Comparison of ENCODE assay signal across 8 cellular contexts in the genomic region with DNA sequence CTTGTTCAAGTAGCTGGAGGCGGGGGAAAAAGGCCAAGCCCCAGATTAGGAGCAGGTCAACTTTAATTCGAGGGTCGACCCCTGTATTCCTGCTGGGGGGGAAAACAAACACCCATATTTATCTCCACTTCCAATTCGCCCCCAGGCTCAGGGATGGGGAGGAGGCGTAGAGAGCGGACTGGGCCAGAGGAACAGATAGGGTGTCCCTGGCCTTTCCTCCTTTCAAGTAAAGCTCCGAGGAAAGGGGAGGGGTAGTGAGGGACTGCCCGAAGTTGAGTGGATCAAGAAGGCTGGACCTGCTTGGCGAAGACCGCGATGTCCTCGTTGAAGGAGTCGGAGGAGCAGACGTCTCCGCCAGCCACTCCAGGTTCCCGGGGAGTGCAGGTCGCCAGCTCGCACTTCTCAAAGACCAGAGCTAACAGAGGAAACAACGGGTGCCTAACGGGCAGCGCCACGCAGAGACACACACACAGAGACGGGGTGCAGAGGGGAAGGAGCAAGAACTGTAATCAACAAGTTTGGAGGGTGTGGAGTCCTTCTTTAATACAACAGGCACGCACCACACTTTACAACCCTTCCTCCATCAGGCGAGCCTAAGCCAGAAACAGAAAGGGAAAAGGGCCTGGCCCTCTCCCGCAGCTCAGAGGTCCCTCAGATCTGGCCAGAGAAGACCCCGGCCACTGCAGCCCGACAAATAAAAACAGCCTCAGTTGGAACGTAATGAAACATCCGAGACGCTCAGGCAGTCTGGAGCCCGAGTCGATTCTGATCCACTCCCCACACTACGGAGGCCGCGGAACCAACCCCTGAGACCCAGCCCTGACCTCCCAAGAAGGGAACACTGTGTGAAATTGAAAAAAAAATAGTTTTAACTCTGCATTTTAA. TPM values are rescaled to one million over a fixed set of nuclear protein-coding genes. Genes with fewer than 3 reads are reported as not detected.
DNase-seq lines count a peak whose midpoint lies in the region; ATAC-seq and TF ChIP-seq lines count a peak whose summit lies in the region.

No MANE protein-coding gene starts in this region.

- H3K27ac ChIP-seq in heart left ventricle = peak overlapping the region; percentile 79 to 98 (median 96)

- ATAC-seq in activated T-helper 17 cell treated with anti-CD3 and anti-CD28 coated beads, Interleukin-2, amount 50 U/mL, for 72 hours (replicated peaks) = no peak
- ATAC-seq in heart left ventricle = peak in 3 of 4 donors; percentile 0 to 1 (median 1)
- ATAC-seq in left colon = no peak

- no peak for TF ChIP-seq POLR2A in heart left ventricle (IDR thresholded peaks at IDR 0.05)

- no peaks in the 10 kb centered on the region for H3K9me3 Mint-ChIP-seq in activated T-helper 17 cell treated with anti-CD3 and anti-CD28 coated beads, Interleukin-2, amount 50 U/mL, for 72 hours

- TF ChIP-seq CTCF in heart left ventricle (IDR thresholded peaks at IDR 0.05) = no peak

- H3K27me3 Mint-ChIP-seq in activated T-helper 17 cell treated with anti-CD3 and anti-CD28 coated beads, Interleukin-2, amount 50 U/mL, for 72 hours = peaks cover 82% of the 10 kb centered on the region

- peak; percentile 23 for DNase-seq in EH (ENCODE audit: low read depth)
- DNase-seq in heart left ventricle = peak in 2 of 5 donors; percentile 41 to 50
- DNase-seq in posterior cingulate gyrus = peak in 6 of 10 donors; percentile 24 to 87 (median 66)
- no peak for DNase-seq in H4 (ENCODE audit: low spot score)
- no peak for DNase-seq in amniotic stem cell (lab: John Stamatoyannopoulos, UW)
- no peak for DNase-seq in left colon
- DNase-seq in DMS53 (lab: John Stamatoyannopoulos, UW) = no peak

- peaks cover 0 to 47% (median 0%) of the 10 kb centered on the region in 9 donors for H3K27me3 ChIP-seq in heart left ventricle

- H3K9me3 ChIP-seq in heart left ventricle = no peaks in the 10 kb centered on the region

- H3K4me1 ChIP-seq in heart left ventricle = peaks cover 0 to 39% (median 13%) of the 10 kb centered on the region in 12 donors

- intact Hi-C loops in heart left ventricle (cut with DNase I) = loop anchor here in 7 of 10 donors (5.0 to 10.0 kb wide), 8 partner anchors 71 to 501 kb away; no protein-coding TSS in a partner anchor
- intact Hi-C loops in posterior cingulate gyrus (cut with DNase I) = no loop called here
- intact Hi-C loops in left colon (cut with DNase I, micrococcal nuclease) = no loop called here

- H3K36me3 ChIP-seq in heart left ventricle = peaks cover 0 to 24% (median 0%) of the 10 kb centered on the region in 9 donors

- peak overlapping the region; percentile 79 for H3K4me3 Mint-ChIP-seq in activated T-helper 17 cell treated with anti-CD3 and anti-CD28 coated beads, Interleukin-2, amount 50 U/mL, for 72 hours

- H3K4me1 Mint-ChIP-seq in activated T-helper 17 cell treated with anti-CD3 and anti-CD28 coated beads, Interleukin-2, amount 50 U/mL, for 72 hours = peaks cover 20% of the 10 kb centered on the region

- no peak overlapping the region for H3K27ac Mint-ChIP-seq in activated T-helper 17 cell treated with anti-CD3 and anti-CD28 coated beads, Interleukin-2, amount 50 U/mL, for 72 hours

- peaks cover 23% of the 10 kb centered on the region for H3K36me3 Mint-ChIP-seq in activated T-helper 17 cell treated with anti-CD3 and anti-CD28 coated beads, Interleukin-2, amount 50 U/mL, for 72 hours (ENCODE audit: low read depth)

- H3K4me3 ChIP-seq in heart left ventricle = peak overlapping the region; percentile 62 to 82 (median 76)

- 10 to 19% (median 16%) methylated on average over 35 to 36 of the region's 36 CpGs for WGBS in heart left ventricle, 4 donors

RNA-seq across cellular contexts. Expression of a gene that starts 4.1 kb away (rescaled TPM):
- total RNA-seq in activated T-helper 17 cell treated with anti-CD3 and anti-CD28 coated beads, Interleukin-2, amount 50 U/mL, for 72 hours = not detected
- total RNA-seq in heart left ventricle = 10 to 100 TPM; 38.3 to 56.2 (median 49.7) TPM
- polyA plus RNA-seq in heart left ventricle = 10 to 100 TPM; 13.2 to 89.7 TPM
- total RNA-seq in H4 (2014; rRNA removed; shearing (Covaris generic)) = 13.0 and 28.0 TPM in 2 replicates
- total RNA-seq in left colon = 10 to 100 TPM in 1 of 2 donors, 1 to 10 TPM in 1; 3.1 to 11.3 TPM

Comparison
In these comparisons a context has a peak if more than half of its experiments do, and no peak if none do; other contexts are left out.
1. DNase-seq: peak in EH (single experiment) and posterior cingulate gyrus (6 of 10); none in H4 (single experiment), amniotic stem cell (single experiment), left colon (0 of 2) and DMS53 (single experiment).
2. ATAC-seq: peak in heart left ventricle (3 of 4); none in activated T-helper 17 cell treated with anti-CD3 and anti-CD28 coated beads, Interleukin-2, amount 50 U/mL, for 72 hours (single experiment) and left colon (single experiment).
3. intact Hi-C loops: an anchor here in heart left ventricle (5.0 to 10.0 kb wide); none called in posterior cingulate gyrus and left colon.